Comparison of ENCODE assay signal across 10 cellular contexts in the genomic region with DNA sequence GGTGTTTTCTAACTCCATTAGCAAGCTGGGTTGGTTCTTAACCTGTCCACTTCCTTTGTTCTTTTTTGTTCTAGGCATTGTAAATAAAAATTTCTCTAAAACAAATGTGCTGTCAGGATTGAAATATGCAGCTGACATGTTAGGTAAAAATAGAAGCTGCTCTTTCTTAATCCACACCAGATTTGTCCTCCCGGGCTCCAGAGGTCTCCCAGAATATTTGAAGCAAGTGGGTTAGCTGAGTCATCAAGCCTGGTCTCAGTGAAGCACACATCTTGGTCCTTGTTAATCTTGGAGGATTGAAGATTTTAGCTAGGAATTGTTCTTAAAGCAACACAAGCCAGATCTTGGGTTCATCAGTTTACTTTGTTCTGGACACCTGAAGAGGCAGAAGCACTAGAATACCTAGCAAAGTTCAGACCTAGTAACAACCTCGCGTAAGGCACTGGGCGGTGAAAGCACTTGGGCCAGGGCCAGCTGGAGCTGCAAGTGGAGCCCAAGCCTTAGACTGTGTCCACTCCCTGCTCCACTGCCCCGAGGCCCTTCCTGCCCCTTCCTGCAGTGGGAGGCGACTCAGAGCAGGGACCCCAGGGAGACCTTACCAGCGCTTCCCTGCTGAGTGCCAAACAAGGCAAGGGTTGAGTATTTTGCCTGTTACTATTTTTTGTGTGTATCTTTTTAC. TPM values are rescaled to one million over a fixed set of nuclear protein-coding genes. Genes with fewer than 3 reads are reported as not detected.
DNase-seq lines count a peak whose midpoint lies in the region; TF ChIP-seq lines count a peak whose summit lies in the region.
"Had no signal": no experiment of that assay in that cellular context is flagged by ENCODE, and none has a peak within 500 bp of the region (broad histone marks: within the 10 kb centered on the region; RNA-seq: fewer than 3 reads in every experiment).

No MANE protein-coding gene starts in this region.

- WGBS in SK-N-SH (ENCODE audit: low lambda C conversion rate), result 49% methylated on average over 7 of the region's 7 CpGs

- DNase-seq in AG09309 (ENCODE audit: low read depth) (peak; percentile 80), SK-N-SH (peak; percentile 65), fibroblast of the aortic adventitia (ENCODE audit: low read depth) (peak; percentile 92), non-pigmented ciliary epithelial cell (ENCODE audit: low read depth) (peak; percentile 83), NCI-H345 treated with DMSO at 0.1 percent for 48 hours (lab: John Stamatoyannopoulos, UW; ENCODE audit: unreplicated experiment) (no peak)
- DNase-seq in activated T-helper 2 cell treated with anti-CD3 and anti-CD28 coated beads, Interferon-gamma antibody, Interleukin-2, Interleukin-4, amounts not matched to agents 10 μg/mL and 5 μg/mL and 100 μg/mL, durations not matched to agents 14 hours and 24 hours and 36 hours (ENCODE audit: low spot score), result no peak
- no peak for DNase-seq in CD8-positive, alpha-beta memory T cell
- DNase-seq in stimulated activated CD4-positive, alpha-beta T cell treated with anti-CD3 and anti-CD28 coated beads, Interleukin-2, amount 100 ng/mL, for 48 hours, result no peak
- DNase-seq: CD4-positive, CD25-positive, alpha-beta regulatory T cell had no signal

- H3K9me3 Mint-ChIP-seq in activated T-helper 2 cell treated with anti-CD3 and anti-CD28 coated beads, Interferon-gamma antibody, Interleukin-2, Interleukin-4, amounts not matched to agents 10 μg/mL and 5 μg/mL and 100 μg/mL, durations not matched to agents 14 hours and 24 hours and 36 hours, result no peaks in the 10 kb centered on the region
- H3K9me3 Mint-ChIP-seq in CD8-positive, alpha-beta memory T cell, result no peaks in the 10 kb centered on the region
- H3K9me3 Mint-ChIP-seq: CD4-positive, CD25-positive, alpha-beta regulatory T cell; dendritic cell treated with granulocyte-macrophage colony-stimulating factor and Interleukin-4, amounts not matched to agents 40 ng/mL and 50 ng/mL, for 4 days had no signal

- peaks cover 3% of the 10 kb centered on the region; the same call in 1 of the 2 replicates for H3K79me2 ChIP-seq in SK-N-SH (ENCODE audit: insufficient read depth)

- TF ChIP-seq EP300 in SK-N-SH (IDR thresholded peaks at IDR 0.05; ENCODE audit: borderline replicate concordance in 1 of 2, low read depth in 1 of 2, low read length in 1 of 2), result peak; percentile 40 to 70; a peak in 3 of 4 replicates

- H3F3A ChIP-seq in SK-N-SH (replicated peaks; ENCODE audit: insufficient read depth), result peaks cover 17% of the 10 kb centered on the region

- no peaks in the 10 kb centered on the region for H3K27me3 Mint-ChIP-seq in activated T-helper 2 cell treated with anti-CD3 and anti-CD28 coated beads, Interferon-gamma antibody, Interleukin-2, Interleukin-4, amounts not matched to agents 10 μg/mL and 5 μg/mL and 100 μg/mL, durations not matched to agents 14 hours and 24 hours and 36 hours (ENCODE audit: low read depth)
- no peaks in the 10 kb centered on the region for H3K27me3 Mint-ChIP-seq in CD8-positive, alpha-beta memory T cell
- H3K27me3 Mint-ChIP-seq: CD4-positive, CD25-positive, alpha-beta regulatory T cell; dendritic cell treated with granulocyte-macrophage colony-stimulating factor and Interleukin-4, amounts not matched to agents 40 ng/mL and 50 ng/mL, for 4 days had no signal

- no peaks in the 10 kb centered on the region for H3K9me2 ChIP-seq in SK-N-SH

- peaks cover 13 to 27% of the 10 kb centered on the region in 2 experiments for H3K4me1 ChIP-seq in SK-N-SH (ENCODE audit: control insufficient read depth in 1 of 2, insufficient read depth in 2 of 2, low read depth in 1 of 2, low read length in 1 of 2)
- H3K4me1 ChIP-seq in CD8-positive, alpha-beta memory T cell (ENCODE audit: insufficient read depth, low read length), result no peaks in the 10 kb centered on the region

- CTCF ChIA-PET in SK-N-SH (lab: Yijun Ruan, JAX), result interaction anchor here (0.6 to 0.8 kb wide), 3 partner anchors 132 to 725 kb away, joined by 3 read pairs; no protein-coding TSS in a partner anchor
- CTCF ChIA-PET in CD8-positive, alpha-beta memory T cell (lab: Charles Lee), result interaction anchor here (0.7 kb wide), 1 partner anchor 159 kb away, joined by 3 read pairs; no protein-coding TSS in a partner anchor

- H3K27ac Mint-ChIP-seq in activated T-helper 2 cell treated with anti-CD3 and anti-CD28 coated beads, Interferon-gamma antibody, Interleukin-2, Interleukin-4, amounts not matched to agents 10 μg/mL and 5 μg/mL and 100 μg/mL, durations not matched to agents 14 hours and 24 hours and 36 hours, result no peak overlapping the region
- peak overlapping the region in 1 of 8 donors; percentile 46 for H3K27ac Mint-ChIP-seq in CD8-positive, alpha-beta memory T cell
- H3K27ac Mint-ChIP-seq: dendritic cell treated with granulocyte-macrophage colony-stimulating factor and Interleukin-4, amounts not matched to agents 40 ng/mL and 50 ng/mL, for 4 days had no signal

- no peaks in the 10 kb centered on the region for H3K4me1 Mint-ChIP-seq in activated T-helper 2 cell treated with anti-CD3 and anti-CD28 coated beads, Interferon-gamma antibody, Interleukin-2, Interleukin-4, amounts not matched to agents 10 μg/mL and 5 μg/mL and 100 μg/mL, durations not matched to agents 14 hours and 24 hours and 36 hours (ENCODE audit: low read depth)
- peaks cover 4 to 22% (median 9%) of the 10 kb centered on the region in 3 donors for H3K4me1 Mint-ChIP-seq in CD8-positive, alpha-beta memory T cell

- H3K4me3 Mint-ChIP-seq in activated T-helper 2 cell treated with anti-CD3 and anti-CD28 coated beads, Interferon-gamma antibody, Interleukin-2, Interleukin-4, amounts not matched to agents 10 μg/mL and 5 μg/mL and 100 μg/mL, durations not matched to agents 14 hours and 24 hours and 36 hours (ENCODE audit: low read depth), result no peak overlapping the region
- H3K4me3 Mint-ChIP-seq in CD8-positive, alpha-beta memory T cell, result no peak overlapping the region
- H3K4me3 Mint-ChIP-seq: CD4-positive, CD25-positive, alpha-beta regulatory T cell; dendritic cell treated with granulocyte-macrophage colony-stimulating factor and Interleukin-4, amounts not matched to agents 40 ng/mL and 50 ng/mL, for 4 days had no signal

- no peaks in the 10 kb centered on the region for H3K9me3 ChIP-seq in SK-N-SH
- H3K9me3 ChIP-seq in CD8-positive, alpha-beta memory T cell (ENCODE audit: low read length), result no peaks in the 10 kb centered on the region

- H3K9ac ChIP-seq in SK-N-SH, result no peak overlapping the region

- H4K20me1 ChIP-seq in SK-N-SH (ENCODE audit: insufficient read depth), result no peaks in the 10 kb centered on the region

- TF ChIP-seq CTCF in AG09309 (IDR thresholded peaks at IDR 0.05; ENCODE audit: control insufficient read depth, insufficient read depth, low read depth, low read length, missing control alignments) (no peak), SK-N-SH (IDR thresholded peaks at IDR 0.05) (no peak), fibroblast of the aortic adventitia (IDR thresholded peaks at IDR 0.05; ENCODE audit: insufficient read depth, low read length) (no peak)

- intact Hi-C loops in activated T-helper 2 cell treated with anti-CD3 and anti-CD28 coated beads, Interferon-gamma antibody, Interleukin-2, Interleukin-4, amounts not matched to agents 10 μg/mL and 5 μg/mL and 100 μg/mL, durations not matched to agents 14 hours and 24 hours and 36 hours (cut with micrococcal nuclease), result no loop called here

- peaks cover 53% of the 10 kb centered on the region for H3K36me3 Mint-ChIP-seq in activated T-helper 2 cell treated with anti-CD3 and anti-CD28 coated beads, Interferon-gamma antibody, Interleukin-2, Interleukin-4, amounts not matched to agents 10 μg/mL and 5 μg/mL and 100 μg/mL, durations not matched to agents 14 hours and 24 hours and 36 hours (ENCODE audit: low read depth)
- peaks cover 7 to 89% (median 49%) of the 10 kb centered on the region in 3 donors for H3K36me3 Mint-ChIP-seq in CD8-positive, alpha-beta memory T cell

- peaks cover 41 to 61% of the 10 kb centered on the region in 2 experiments for H3K36me3 ChIP-seq in SK-N-SH (replicated peaks in 1 of 2; ENCODE audit: control insufficient read depth in 1 of 2, insufficient read depth in 2 of 2, low read length in 1 of 2)
- H3K36me3 ChIP-seq in CD8-positive, alpha-beta memory T cell (ENCODE audit: insufficient read depth, low read length), result peaks cover 4% of the 10 kb centered on the region

- H2AFZ ChIP-seq in SK-N-SH (ENCODE audit: low read depth), result no peak overlapping the region

- peak overlapping the region; percentile 71 to 84 for H3K27ac ChIP-seq in SK-N-SH (ENCODE audit: low read depth in 2 of 2, low read length in 1 of 2)
- H3K27ac ChIP-seq in CD8-positive, alpha-beta memory T cell (ENCODE audit: low read depth, low read length), result no peak overlapping the region

- POLR2A ChIA-PET in SK-N-SH (lab: Yijun Ruan, JAX), result no interaction called here
- POLR2A ChIA-PET in CD8-positive, alpha-beta memory T cell (lab: Charles Lee), result no interaction called here

- H3K4me3 ChIP-seq in AG09309 (ENCODE audit: control insufficient read depth, low read depth, low read length) (no peak overlapping the region), SK-N-SH (ENCODE audit: low read depth in 2 of 2, low read length in 1 of 2) (no peak overlapping the region; a peak in 1 of 4 replicates), fibroblast of the aortic adventitia (ENCODE audit: low read depth, low read length) (peak overlapping the region; percentile 33)
- H3K4me3 ChIP-seq in CD8-positive, alpha-beta memory T cell (ENCODE audit: low read length), result no peak overlapping the region

- H3K4me2 ChIP-seq in SK-N-SH, result peak overlapping the region; percentile 54; the same call in 1 of the 2 replicates

- no peaks in the 10 kb centered on the region for H3K27me3 ChIP-seq in SK-N-SH (ENCODE audit: insufficient read depth)
- H3K27me3 ChIP-seq in CD8-positive, alpha-beta memory T cell (ENCODE audit: insufficient read depth, low read length, poor library complexity, severe bottlenecking), result no peaks in the 10 kb centered on the region

- no peak for TF ChIP-seq RAD21 in SK-N-SH (IDR thresholded peaks at IDR 0.05; ENCODE audit: low read length)

TF ChIP-seq in SK-N-SH, 30 proteins besides CTCF, POLR2A, EP300 and RAD21 (continues in another document):
- TF ChIP-seq TCF12 (IDR thresholded peaks at IDR 0.05) (peak; percentile 92), MXI1 (IDR thresholded peaks at IDR 0.05; ENCODE audit: low read depth, low read length) (no peak), MEF2A (IDR thresholded peaks at IDR 0.05; ENCODE audit: borderline replicate concordance, low read depth) (peak; percentile 92), TEAD4 (IDR thresholded peaks at IDR 0.05; ENCODE audit: borderline replicate concordance, insufficient read depth) (no peak), EZH2phosphoT487 (IDR thresholded peaks at IDR 0.05; ENCODE audit: borderline replicate concordance, low read depth) (no peak)

RNA-seq across cellular contexts. Expression of a gene that starts 36.5 kb away (rescaled TPM):
- polyA plus RNA-seq in SK-N-SH (2012; rRNA removed), result 18.4 and 19.0 TPM in 2 replicates
- polyA plus RNA-seq in SK-N-SH (2012; cell fraction: cytosol; rRNA removed), result 23.8 and 31.6 TPM in 2 replicates
- polyA plus RNA-seq in SK-N-SH (2012; cell fraction: nucleus; rRNA removed), result 16.8 and 18.3 TPM in 2 replicates
- total RNA-seq in fibroblast of the aortic adventitia (ENCODE audit: low replicate concordance), result 16.7 and 27.6 TPM in 2 replicates
- 14.3 and 14.4 TPM in 2 replicates for total RNA-seq in activated T-helper 2 cell treated with anti-CD3 and anti-CD28 coated beads, Interferon-gamma antibody, Interleukin-2, Interleukin-4, amounts not matched to agents 10 μg/mL and 5 μg/mL and 100 μg/mL, durations not matched to agents 14 hours and 24 hours and 36 hours
- 10 to 100 TPM; 20.4 to 21.0 TPM for total RNA-seq in CD8-positive, alpha-beta memory T cell
- 24.1 TPM for polyA plus RNA-seq in CD8-positive, alpha-beta memory T cell

Comparison
In these comparisons a context has a peak if more than half of its experiments do, and no peak if none do; other contexts are left out.
1. DNase-seq: peak in AG09309 (single experiment), SK-N-SH (single experiment), fibroblast of the aortic adventitia (single experiment) and non-pigmented ciliary epithelial cell (single experiment); none in activated T-helper 2 cell treated with anti-CD3 and anti-CD28 coated beads, Interferon-gamma antibody, Interleukin-2, Interleukin-4, amounts not matched to agents 10 μg/mL and 5 μg/mL and 100 μg/mL, durations not matched to agents 14 hours and 24 hours and 36 hours (single experiment), CD8-positive, alpha-beta memory T cell (0 of 5), NCI-H345 treated with DMSO at 0.1 percent for 48 hours (single experiment) and stimulated activated CD4-positive, alpha-beta T cell treated with anti-CD3 and anti-CD28 coated beads, Interleukin-2, amount 100 ng/mL, for 48 hours (0 of 2).